In the genomic region with DNA sequence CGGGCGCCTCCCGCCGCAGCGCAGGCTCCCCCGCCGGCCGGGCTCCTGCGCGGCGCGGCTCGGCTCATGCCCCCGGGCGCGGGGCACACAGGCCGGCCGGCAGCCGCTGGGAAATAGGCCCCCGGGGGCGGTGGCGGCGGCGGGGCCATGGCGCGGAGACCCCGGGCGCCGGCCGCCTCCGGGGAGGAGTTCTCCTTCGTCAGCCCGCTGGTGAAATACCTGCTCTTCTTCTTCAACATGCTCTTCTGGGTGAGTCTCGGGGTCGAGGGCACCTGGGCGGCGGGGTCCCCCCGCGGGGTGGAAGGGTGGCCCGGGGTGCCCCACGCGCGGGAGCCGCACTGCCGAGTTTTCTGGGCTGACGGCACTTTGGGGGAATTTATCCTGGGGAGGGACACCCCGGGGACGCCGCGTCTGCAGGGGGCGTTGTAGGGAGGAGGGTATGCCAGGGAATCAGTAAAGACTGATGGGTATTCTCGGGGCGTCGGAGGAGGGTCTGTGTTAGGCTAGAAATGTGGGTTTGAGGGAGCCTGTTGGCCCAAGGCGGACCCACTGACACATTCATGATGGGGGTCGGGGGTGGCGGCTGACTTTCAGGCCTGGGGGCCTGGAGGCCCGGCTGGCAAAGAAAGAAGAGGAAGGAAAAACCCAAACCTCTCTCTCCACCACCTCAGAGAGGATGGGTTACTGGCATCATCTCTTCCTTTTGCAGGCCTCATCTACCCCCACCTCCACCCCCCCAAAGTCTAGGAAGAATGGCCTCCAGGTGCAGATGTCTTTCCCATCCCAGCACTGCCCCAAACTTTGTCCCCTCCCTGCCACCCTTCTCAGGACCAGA, we compare ENCODE assay signal across 1 cellular context.
TF ChIP-seq lines count a peak whose summit lies in the region.

No MANE protein-coding gene starts in this region.

TF ChIP-seq in HEK293T, 16 proteins besides CTCF, POLR2A, EP300 and RAD21 (continued from another document):
- TF ChIP-seq HDGF (IDR thresholded peaks at IDR 0.05; ENCODE audit: borderline replicate concordance) = no peak
- TF ChIP-seq ELF4 (IDR thresholded peaks at IDR 0.05) = no peak
- TF ChIP-seq TARDBP (IDR thresholded peaks at IDR 0.05) = no peak
